In genomic region chr7:110940756-110941155, GRCh38 we compare ENCODE assay signal across 26 cellular contexts.
"Had no signal": no experiment of that assay in that cellular context is flagged by ENCODE, and none has a peak within 500 bp of the region (broad histone marks: within the 10 kb centered on the region; RNA-seq: fewer than 3 reads in every experiment).

No MANE protein-coding gene starts in this region.

- H3K36me3 ChIP-seq: WERI-Rb-1 had no signal

- ATAC-seq: activated CD8-positive, alpha-beta T cell treated with anti-CD3 and anti-CD28 coated beads for 36 hours; activated T-cell treated with anti-CD3 and anti-CD28 coated beads, Interleukin-2, amount 50 U/mL, for 72 hours; activated T-helper 17 cell treated with anti-CD3 and anti-CD28 coated beads, Interleukin-2, amount 50 U/mL, for 72 hours; K562; Panc1; Right ventricle myocardium inferior had no signal

- H3K4me3 ChIP-seq: K562 had no signal

- H3K27ac ChIP-seq: RWPE1, WERI-Rb-1 had no signal

- DNase-seq: activated CD4-positive, alpha-beta T cell treated with anti-CD3 and anti-CD28 coated beads, Interleukin-2, amount 10 ng/mL, durations not matched to agents 24 days and 14 days; activated CD4-positive, alpha-beta T cell treated with anti-CD3 and anti-CD28 coated beads, Interleukin-2, amount 50 U/mL, for 4 hours; activated CD4-positive, CD25-positive, alpha-beta regulatory T cell; activated CD8-positive, alpha-beta T cell treated with anti-CD3 and anti-CD28 coated beads for 36 hours; activated effector memory CD4-positive, alpha-beta T cell treated with anti-CD3 and anti-CD28 coated beads, Interleukin-2, amount 50 U/mL, for 16 hours; activated naive CD4-positive, alpha-beta T cell; activated naive CD4-positive, alpha-beta T cell treated with anti-CD3 and anti-CD28 coated beads, Interleukin-2, amount 50 U/mL, for 16 hours; activated naive CD8-positive, alpha-beta T cell treated with anti-CD3 and anti-CD28 coated beads for 36 hours; activated T-cell treated with anti-CD3 and anti-CD28 coated beads, Interleukin-2, amount 50 U/mL, for 1 hour; activated T-cell treated with anti-CD3 and anti-CD28 coated beads, Interleukin-2, amount 50 U/mL, for 72 hours; cerebellar nuclear complex; NCI-H1092 treated with DMSO at 0.1 percent for 48 hours; NCI-H1417; NCI-H187 treated with DMSO at 0.1 percent for 48 hours; NCI-H2081; NCI-H2171 treated with DMSO at 0.1 percent for 48 hours; NCI-H2227 treated with DMSO at 0.1 percent for 48 hours; NCI-H524 treated with DMSO at 0.1 percent for 48 hours; SIG-M5; T1000; WERI-Rb-1 had no signal
